ENCODE assay signal across 19 cellular contexts in the genomic region with DNA sequence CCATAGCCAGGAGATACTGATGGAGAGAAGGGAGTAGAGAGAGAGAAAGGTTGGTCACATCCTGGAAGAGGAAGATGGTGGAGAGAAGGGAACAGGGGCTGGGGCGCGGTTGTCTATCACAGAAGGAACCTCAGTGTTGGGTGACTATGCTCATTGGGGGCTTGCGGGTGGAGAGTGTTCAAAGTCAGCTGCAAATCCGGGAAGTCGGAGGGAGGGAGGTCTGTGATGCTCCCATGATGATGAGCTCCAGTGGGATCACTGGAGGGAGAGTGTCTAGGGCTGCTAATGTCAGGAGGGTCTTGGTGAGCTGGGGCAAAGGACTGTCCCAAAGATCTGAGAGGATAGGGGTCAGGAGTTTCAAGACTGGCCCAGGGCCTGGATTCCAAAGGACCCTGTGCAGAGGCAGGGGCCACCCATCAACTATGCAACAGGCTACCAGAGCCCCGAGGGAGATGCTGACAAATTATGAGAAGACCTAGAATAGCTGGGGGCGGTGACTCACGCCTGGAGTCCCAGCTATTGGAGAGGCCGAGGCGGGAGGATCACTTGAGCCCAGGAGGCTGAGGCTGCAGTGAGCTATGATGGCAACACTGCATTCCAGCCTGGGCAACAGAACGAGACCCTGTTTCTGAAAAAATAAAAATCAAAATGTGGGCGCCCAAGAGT. TPM values are rescaled to one million over a fixed set of nuclear protein-coding genes. Genes with fewer than 3 reads are reported as not detected.
DNase-seq lines count a peak whose midpoint lies in the region; ATAC-seq and TF ChIP-seq lines count a peak whose summit lies in the region.
"Had no signal": no experiment of that assay in that cellular context is flagged by ENCODE, and none has a peak within 500 bp of the region (broad histone marks: within the 10 kb centered on the region; RNA-seq: fewer than 3 reads in every experiment).

No MANE protein-coding gene starts in this region.

- no peak overlapping the region for H3K27ac ChIP-seq in IMR-90 (ENCODE audit: insufficient read depth, low read length)
- H3K27ac ChIP-seq in esophagus muscularis mucosa (replicated peaks in 1 of 4), result no peak overlapping the region
- H3K27ac ChIP-seq in trophoblast cell (ENCODE audit: low read depth, low read length), result no peak overlapping the region
- no peak overlapping the region for H3K27ac ChIP-seq in WERI-Rb-1
- H3K27ac ChIP-seq: 22Rv1, A549, BLaER1, GM23248 had no signal

- TF ChIP-seq CTCF in IMR-90 (conservative IDR thresholded peaks at IDR 0.05; ENCODE audit: low read depth, low read length), result no peak
- no peak for TF ChIP-seq CTCF in esophagus muscularis mucosa (IDR thresholded peaks at IDR 0.05)
- no peak for TF ChIP-seq CTCF in CD14-positive monocyte (IDR thresholded peaks at IDR 0.05)
- TF ChIP-seq CTCF in WERI-Rb-1 (IDR thresholded peaks at IDR 0.05; ENCODE audit: low read depth, low read length), result no peak

- CTCF ChIA-PET in activated CD8-positive, alpha-beta memory T cell treated with anti-CD3 and anti-CD28 coated beads, Interleukin-2, amount 10 ng/mL, durations not matched to agents 7 days and 5 days (lab: Charles Lee), result interaction anchor here (1.8 to 2.0 kb wide), 2 partner anchors 30 to 243 kb away, joined by 5 to 7 read pairs; no protein-coding TSS in a partner anchor
- CTCF ChIA-PET in IMR-90 (lab: Yijun Ruan, JAX), result no interaction called here

- peak overlapping the region; percentile 34 for H2AK9ac ChIP-seq in IMR-90 (replicated peaks; ENCODE audit: low read depth, low read length, poor library complexity)

- no peaks in the 10 kb centered on the region for H3K9me3 Mint-ChIP-seq in activated CD8-positive, alpha-beta memory T cell treated with anti-CD3 and anti-CD28 coated beads, Interleukin-2, amount 10 ng/mL, durations not matched to agents 7 days and 5 days (ENCODE audit: low read depth)
- H3K9me3 Mint-ChIP-seq in CD14-positive monocyte, result peaks cover 0 to 1% (median 0%) of the 10 kb centered on the region in 7 donors
- H3K9me3 Mint-ChIP-seq: CD8-positive, alpha-beta T cell had no signal

- H3K4me3 ChIP-seq in IMR-90 (ENCODE audit: insufficient read depth, low read depth, low read length) (no peak overlapping the region), esophagus muscularis mucosa (no peak overlapping the region), trophoblast cell (ENCODE audit: low read depth, low read length) (no peak overlapping the region), WERI-Rb-1 (ENCODE audit: low read depth, low read length) (no peak overlapping the region)
- H3K4me3 ChIP-seq: A549, BLaER1, GM23248, HAP-1 had no signal

- intact Hi-C loops in IMR-90 (cut with micrococcal nuclease), result no loop called here
- intact Hi-C loops in esophagus muscularis mucosa (cut with DNase I), result no loop called here
- intact Hi-C loops in CD14-positive monocyte (cut with micrococcal nuclease), result no loop called here

- H3K27me3 Mint-ChIP-seq in activated CD8-positive, alpha-beta memory T cell treated with anti-CD3 and anti-CD28 coated beads, Interleukin-2, amount 10 ng/mL, durations not matched to agents 7 days and 5 days, result peaks cover 8% of the 10 kb centered on the region
- peaks cover 3 to 12% (median 3%) of the 10 kb centered on the region in 3 donors for H3K27me3 Mint-ChIP-seq in CD14-positive monocyte (ENCODE audit: low read depth in 3 of 3)

- H3K56ac ChIP-seq in IMR-90 (ENCODE audit: extremely low read depth, insufficient read depth, low read length), result no peak overlapping the region

- TF ChIP-seq POLR2A in IMR-90 (IDR thresholded peaks at IDR 0.05; ENCODE audit: low read depth, low read length) (no peak), esophagus muscularis mucosa (IDR thresholded peaks at IDR 0.05; ENCODE audit: low read depth) (no peak)

- no peaks in the 10 kb centered on the region for H4K20me1 ChIP-seq in IMR-90 (ENCODE audit: insufficient read depth, low read length)
- H4K20me1 ChIP-seq: BLaER1 had no signal

- in situ Hi-C loops in IMR-90 (cut with MboI; ENCODE audit: low sequenced_read_pairs), result loop anchor here (10.0 to 25.0 kb wide), 2 partner anchors 341 to 668 kb away; partner anchors contain the start of gene ALOX12B

- peaks cover 31% of the 10 kb centered on the region for H3K27me3 ChIP-seq in IMR-90 (ENCODE audit: control insufficient read depth, insufficient read depth, low read length)
- peaks cover 0 to 11% (median 0%) of the 10 kb centered on the region in 4 donors for H3K27me3 ChIP-seq in esophagus muscularis mucosa
- no peaks in the 10 kb centered on the region for H3K27me3 ChIP-seq in trophoblast cell (ENCODE audit: insufficient read depth, low read length)
- no peaks in the 10 kb centered on the region for H3K27me3 ChIP-seq in WERI-Rb-1 (ENCODE audit: insufficient read depth, low read depth, severe bottlenecking)
- H3K27me3 ChIP-seq: BLaER1 had no signal

- no peak overlapping the region for H2BK15ac ChIP-seq in IMR-90 (ENCODE audit: low read depth, low read length)

- no peaks in the 10 kb centered on the region for H3K36me3 Mint-ChIP-seq in activated CD8-positive, alpha-beta memory T cell treated with anti-CD3 and anti-CD28 coated beads, Interleukin-2, amount 10 ng/mL, durations not matched to agents 7 days and 5 days
- no peaks in the 10 kb centered on the region for H3K36me3 Mint-ChIP-seq in CD14-positive monocyte
- H3K36me3 Mint-ChIP-seq: CD8-positive, alpha-beta T cell had no signal

- no TSS peak for BruUV-seq in IMR-90 (replicated peaks; lab: Mats Ljungman, UMichigan)

- H3K9me3 ChIP-seq in IMR-90 (ENCODE audit: control insufficient read depth, insufficient read depth, low read length) (no peaks in the 10 kb centered on the region), esophagus muscularis mucosa (no peaks in the 10 kb centered on the region), trophoblast cell (ENCODE audit: insufficient read depth, low read depth, low read length) (no peaks in the 10 kb centered on the region), WERI-Rb-1 (ENCODE audit: severe bottlenecking) (no peaks in the 10 kb centered on the region)
- H3K9me3 ChIP-seq: A549, BLaER1, HAP-1 had no signal

- DNase-seq in activated CD8-positive, alpha-beta memory T cell treated with anti-CD3 and anti-CD28 coated beads for 24 hours, result peak; percentile 13
- no peak for DNase-seq in activated CD8-positive, alpha-beta memory T cell treated with anti-CD3 and anti-CD28 coated beads, Interleukin-2, amount 10 ng/mL, durations not matched to agents 7 days and 5 days
- DNase-seq in IMR-90, result no peak
- peak; percentile 57 for DNase-seq in esophagus muscularis mucosa (ENCODE audit: extremely low spot score)
- peak; percentile 25 to 52 for DNase-seq in trophoblast cell
- no peak for DNase-seq in CD14-positive monocyte (ENCODE audit: low spot score)
- DNase-seq in WERI-Rb-1, result no peak
- DNase-seq: Calu3; CD8-positive, alpha-beta T cell; DMS79 treated with DMSO at 0.1 percent for 48 hours; GF-D8; GM23248 had no signal

- dilution Hi-C loops in IMR-90 (cut with HindIII; ENCODE audit: low sequenced_read_pairs, unreplicated experiment), result no loop called here

- H2BK120ac ChIP-seq in IMR-90 (ENCODE audit: low read depth, low read length) (no peak overlapping the region), trophoblast cell (ENCODE audit: insufficient read depth, low read length, poor library complexity) (no peak overlapping the region)

- H4K5ac ChIP-seq in IMR-90 (ENCODE audit: low read depth, low read length), result no peak overlapping the region

- H3K9ac ChIP-seq in IMR-90 (ENCODE audit: low read depth, low read length) (no peak overlapping the region), trophoblast cell (ENCODE audit: low read length) (no peak overlapping the region)
- H3K9ac ChIP-seq: BLaER1, GM23248 had no signal

- POLR2A ChIA-PET in IMR-90 (lab: Charles Lee; ENCODE audit: unreplicated experiment), result no interaction called here

- H4K8ac ChIP-seq in IMR-90 (ENCODE audit: low read depth in 2 of 2, low read length in 2 of 2) (no peak overlapping the region), trophoblast cell (ENCODE audit: low read depth, low read length) (no peak overlapping the region)

- H3K4me2 ChIP-seq in IMR-90 (ENCODE audit: low read depth, low read length) (no peak overlapping the region), trophoblast cell (ENCODE audit: low read length) (no peak overlapping the region)
- H3K4me2 ChIP-seq: A549, BLaER1 had no signal

- no peak overlapping the region for H4K12ac ChIP-seq in trophoblast cell (ENCODE audit: low read depth, low read length)

- no peaks in the 10 kb centered on the region for H3K36me3 ChIP-seq in IMR-90 (ENCODE audit: control insufficient read depth, insufficient read depth, low read length)
- H3K36me3 ChIP-seq in esophagus muscularis mucosa, result no peaks in the 10 kb centered on the region
- no peaks in the 10 kb centered on the region for H3K36me3 ChIP-seq in trophoblast cell (ENCODE audit: control insufficient read depth in 1 of 2, insufficient read depth in 2 of 2, low read length in 2 of 2)
- no peaks in the 10 kb centered on the region for H3K36me3 ChIP-seq in WERI-Rb-1
- H3K36me3 ChIP-seq: BLaER1, HAP-1 had no signal

- no peak overlapping the region for H3K4me3 Mint-ChIP-seq in activated CD8-positive, alpha-beta memory T cell treated with anti-CD3 and anti-CD28 coated beads, Interleukin-2, amount 10 ng/mL, durations not matched to agents 7 days and 5 days
- H3K4me3 Mint-ChIP-seq in CD14-positive monocyte, result no peak overlapping the region
- H3K4me3 Mint-ChIP-seq: CD8-positive, alpha-beta T cell had no signal

- H3K79me2 ChIP-seq in trophoblast cell (ENCODE audit: control insufficient read depth, insufficient read depth, low read length, poor library complexity), result no peaks in the 10 kb centered on the region

- H2BK12ac ChIP-seq in trophoblast cell (ENCODE audit: low read length), result no peak overlapping the region

- ATAC-seq in activated CD8-positive, alpha-beta memory T cell treated with anti-CD3 and anti-CD28 coated beads, Interleukin-2, amount 10 ng/mL, durations not matched to agents 7 days and 5 days, result no peak
- ATAC-seq in IMR-90 (ENCODE audit: low read depth) (no peak), GM21576 (IDR thresholded peaks at IDR 0.05; ENCODE audit: unreplicated experiment) (no peak)
- ATAC-seq: A549; CD8-positive, alpha-beta T cell had no signal

- no peak for TF ChIP-seq EP300 in esophagus muscularis mucosa (IDR thresholded peaks at IDR 0.05)

- TF ChIP-seq RAD21 in IMR-90 (IDR thresholded peaks at IDR 0.05; ENCODE audit: low read length), result no peak

- H2AFZ ChIP-seq in IMR-90 (replicated peaks; ENCODE audit: low read length, poor library complexity), result no peak overlapping the region
- no peak overlapping the region for H2AFZ ChIP-seq in trophoblast cell (ENCODE audit: insufficient read depth, low read length, poor library complexity)
- H2AFZ ChIP-seq: GM23248 had no signal

- no peak overlapping the region for H2AK5ac ChIP-seq in IMR-90 (ENCODE audit: low read depth, low read length)
- H2AK5ac ChIP-seq in trophoblast cell (ENCODE audit: low read length), result no peak overlapping the region

- H3K23ac ChIP-seq in IMR-90 (ENCODE audit: low read depth, low read length) (no peak overlapping the region), trophoblast cell (ENCODE audit: low read length) (no peak overlapping the region)

- H3K4me1 Mint-ChIP-seq in activated CD8-positive, alpha-beta memory T cell treated with anti-CD3 and anti-CD28 coated beads, Interleukin-2, amount 10 ng/mL, durations not matched to agents 7 days and 5 days, result no peaks in the 10 kb centered on the region
- no peaks in the 10 kb centered on the region for H3K4me1 Mint-ChIP-seq in CD14-positive monocyte

- H2BK5ac ChIP-seq in IMR-90 (ENCODE audit: low read depth, low read length, poor library complexity, severe bottlenecking) (no peak overlapping the region), trophoblast cell (ENCODE audit: low read depth, low read length, poor library complexity) (no peak overlapping the region)

- H3K14ac ChIP-seq in IMR-90 (replicated peaks; ENCODE audit: low read depth, low read length) (no peak overlapping the region), trophoblast cell (ENCODE audit: low read length) (no peak overlapping the region)

- H2BK20ac ChIP-seq in IMR-90 (ENCODE audit: low read depth, low read length), result no peak overlapping the region

- H3K18ac ChIP-seq in IMR-90 (ENCODE audit: low read depth, low read length), result no peak overlapping the region
- no peak overlapping the region for H3K18ac ChIP-seq in trophoblast cell (ENCODE audit: low read length)

- WGBS in IMR-90 (ENCODE audit: extremely low coverage in 2 of 2, insufficient read length in 1 of 2), 2 experiments, result 82% methylated on average over 12 of the region's 12 CpGs; no CpG with 5 or more reads in 1 of the 2 experiments
- 90% methylated on average over 12 of the region's 12 CpGs for WGBS in esophagus muscularis mucosa
- no CpG with 5 or more reads among the region's 12 CpGs for WGBS in trophoblast cell (ENCODE audit: extremely low coverage, insufficient coverage, insufficient read length)

- H3K9me1 ChIP-seq in IMR-90 (ENCODE audit: insufficient read depth, low read length), result no peaks in the 10 kb centered on the region

- H3K4ac ChIP-seq in IMR-90 (ENCODE audit: low read depth, low read length) (no peak overlapping the region), trophoblast cell (ENCODE audit: low read depth, low read length) (no peak overlapping the region)

- H3K4me1 ChIP-seq in IMR-90 (ENCODE audit: control insufficient read depth, insufficient read depth, low read length) (no peaks in the 10 kb centered on the region), esophagus muscularis mucosa (no peaks in the 10 kb centered on the region), trophoblast cell (ENCODE audit: control insufficient read depth in 1 of 2, insufficient read depth in 2 of 2, low read length in 2 of 2) (no peaks in the 10 kb centered on the region)
- H3K4me1 ChIP-seq: A549, BLaER1, HAP-1 had no signal

- H3K27ac Mint-ChIP-seq in activated CD8-positive, alpha-beta memory T cell treated with anti-CD3 and anti-CD28 coated beads, Interleukin-2, amount 10 ng/mL, durations not matched to agents 7 days and 5 days, result no peak overlapping the region
- peak overlapping the region in 1 of 7 donors; percentile 50 for H3K27ac Mint-ChIP-seq in CD14-positive monocyte
- H3K27ac Mint-ChIP-seq: CD8-positive, alpha-beta T cell had no signal

- H4K91ac ChIP-seq in IMR-90 (ENCODE audit: insufficient read depth, low read depth, low read length) (no peak overlapping the region), trophoblast cell (ENCODE audit: low read depth, low read length) (no peak overlapping the region)

- H3K79me1 ChIP-seq in IMR-90 (ENCODE audit: low read depth in 1 of 2, low read length in 2 of 2) (no peaks in the 10 kb centered on the region), trophoblast cell (ENCODE audit: low read length) (no peaks in the 10 kb centered on the region)

RNA-seq across cellular contexts. Expression of gene SPDYE4, which starts 2.6 kb away (rescaled TPM):
- not detected for total RNA-seq in activated CD8-positive, alpha-beta memory T cell treated with anti-CD3 and anti-CD28 coated beads, Interleukin-2, amount 10 ng/mL, durations not matched to agents 7 days and 5 days
- not detected in 2 replicates for total RNA-seq in IMR-90 (2012; rRNA removed)
- polyA plus RNA-seq in IMR-90 (2012; rRNA removed), result not detected in 2 replicates
- not detected in 2 replicates for polyA plus RNA-seq in IMR-90 (2012; cell fraction: cytosol; rRNA removed)
- polyA plus RNA-seq in IMR-90 (2012; cell fraction: nucleus; rRNA removed; ENCODE audit: low replicate concordance), result not detected in 2 replicates
- not detected for total RNA-seq in esophagus muscularis mucosa
- not detected in 2 replicates for polyA plus RNA-seq in trophoblast cell (2013)
- polyA plus RNA-seq in CD14-positive monocyte, result not detected
- total RNA-seq: Calu3; CD8-positive, alpha-beta T cell; GM23248; H4; HT-29 had no signal
- polyA plus RNA-seq: A549, GM23248 had no signal

RNA-seq across cellular contexts. Expression of gene CCDC42, which starts 11.1 kb away (rescaled TPM):
- total RNA-seq in activated CD8-positive, alpha-beta memory T cell treated with anti-CD3 and anti-CD28 coated beads, Interleukin-2, amount 10 ng/mL, durations not matched to agents 7 days and 5 days, result 1 to 10 TPM in 1 of 2 experiments, under 1 TPM in 1; 0.42 to 1.1 TPM
- not detected in 2 replicates for total RNA-seq in IMR-90 (2012; rRNA removed)
- polyA plus RNA-seq in IMR-90 (2012; rRNA removed), result not detected in 2 replicates
- polyA plus RNA-seq in IMR-90 (2012; cell fraction: cytosol; rRNA removed), result not detected in 2 replicates
- polyA plus RNA-seq in IMR-90 (2012; cell fraction: nucleus; rRNA removed; ENCODE audit: low replicate concordance), result not detected in 2 replicates
- not detected for total RNA-seq in esophagus muscularis mucosa
- 0.19 and 0.25 TPM in 2 replicates for polyA plus RNA-seq in trophoblast cell (2013)
- polyA plus RNA-seq in CD14-positive monocyte, result not detected
- total RNA-seq: Calu3, GM23248, HT-29 had no signal
- polyA plus RNA-seq: A549, GM23248 had no signal

RNA-seq across cellular contexts. Expression of gene MFSD6L, which starts 43.4 kb away (rescaled TPM):
- total RNA-seq in activated CD8-positive, alpha-beta memory T cell treated with anti-CD3 and anti-CD28 coated beads, Interleukin-2, amount 10 ng/mL, durations not matched to agents 7 days and 5 days, result under 1 TPM; 0.12 to 0.38 TPM
- not detected in 2 replicates for total RNA-seq in IMR-90 (2012; rRNA removed)
- not detected in 2 replicates for polyA plus RNA-seq in IMR-90 (2012; rRNA removed)
- polyA plus RNA-seq in IMR-90 (2012; cell fraction: cytosol; rRNA removed), result not detected in 2 replicates
- polyA plus RNA-seq in IMR-90 (2012; cell fraction: nucleus; rRNA removed; ENCODE audit: low replicate concordance), result not detected in 2 replicates
- under 1 TPM in 2 of 4 donors, not detected in 2; 0.17 to 0.33 TPM for total RNA-seq in esophagus muscularis mucosa
- polyA plus RNA-seq in trophoblast cell (2013), result 0.48 and 0.56 TPM in 2 replicates
- under 1 TPM in 1 of 2 donors, not detected in 1; 0.08 TPM for polyA plus RNA-seq in CD14-positive monocyte
- total RNA-seq: CD8-positive, alpha-beta T cell; GM23248; H4; HT-29 had no signal
- polyA plus RNA-seq: A549, GM23248 had no signal

Comparison
In these comparisons a context has a peak if more than half of its experiments do, and no peak if none do; other contexts are left out.
1. DNase-seq: peak in activated CD8-positive, alpha-beta memory T cell treated with anti-CD3 and anti-CD28 coated beads for 24 hours (single experiment), esophagus muscularis mucosa (single experiment) and trophoblast cell (2 of 2); none in activated CD8-positive, alpha-beta memory T cell treated with anti-CD3 and anti-CD28 coated beads, Interleukin-2, amount 10 ng/mL, durations not matched to agents 7 days and 5 days (single experiment), IMR-90 (single experiment), CD14-positive monocyte (single experiment) and WERI-Rb-1 (single experiment).